In genomic region chr3:38843898-38844297, GRCh38 we compare ENCODE assay signal across 8 cellular contexts. TPM values are rescaled to one million over a fixed set of nuclear protein-coding genes. Genes with fewer than 3 reads are reported as not detected.
DNase-seq lines count a peak whose midpoint lies in the region; ATAC-seq, FAIRE-seq and TF ChIP-seq lines count a peak whose summit lies in the region.

No MANE protein-coding gene starts in this region.

- no peak overlapping the region for H3K27ac ChIP-seq in body of pancreas
- H3K27ac ChIP-seq in lower lobe of right lung, result no peak overlapping the region

- H3F3A ChIP-seq in Loucy (ENCODE audit: low read depth), result no peaks in the 10 kb centered on the region

- no peak overlapping the region for H3K27ac Mint-ChIP-seq in glutamatergic neuron (ENCODE audit: unreplicated experiment)

- no peak overlapping the region for H3K4me3 ChIP-seq in Loucy (ENCODE audit: low read length, poor library complexity, severe bottlenecking)
- no peak overlapping the region for H3K4me3 ChIP-seq in body of pancreas
- H3K4me3 ChIP-seq in lower lobe of right lung, result no peak overlapping the region

- H3K4me1 ChIP-seq in Loucy (ENCODE audit: insufficient read depth, low read length, poor library complexity, severe bottlenecking) (no peaks in the 10 kb centered on the region), body of pancreas (no peaks in the 10 kb centered on the region), lower lobe of right lung (no peaks in the 10 kb centered on the region)

- ATAC-seq in body of pancreas (no peak), lower lobe of right lung (no peak), GM18907 (IDR thresholded peaks at IDR 0.05; ENCODE audit: unreplicated experiment) (no peak), GM19035 (IDR thresholded peaks at IDR 0.05; ENCODE audit: unreplicated experiment) (no peak)

- intact Hi-C loops in body of pancreas (cut with DNase I), result no loop called here
- intact Hi-C loops in lower lobe of right lung (cut with DNase I), result no loop called here

- WGBS in body of pancreas, 2 donors, result 44 to 50% methylated on average over 2 of the region's 2 CpGs

- H3K27me3 Mint-ChIP-seq in glutamatergic neuron (ENCODE audit: unreplicated experiment), result no peaks in the 10 kb centered on the region

- H3K9me3 Mint-ChIP-seq in glutamatergic neuron (ENCODE audit: unreplicated experiment), result peaks cover 3% of the 10 kb centered on the region

- no peaks in the 10 kb centered on the region for H4K20me1 ChIP-seq in Loucy (ENCODE audit: insufficient read depth, low read length, poor library complexity, severe bottlenecking)

- DNase-seq in Daoy (ENCODE audit: low read depth) (peak; percentile 38), body of pancreas (peak in 1 of 4 donors; percentile 24), lower lobe of right lung (no peak), glutamatergic neuron (no peak), GM12891 (ENCODE audit: insufficient read length, low spot score) (no peak)

- TF ChIP-seq CTCF in Loucy (conservative IDR thresholded peaks at IDR 0.05; ENCODE audit: low read length) (peak; percentile 63), body of pancreas (IDR thresholded peaks at IDR 0.05) (peak in 6 of 7 experiments; percentile 17 to 48 (median 36)), lower lobe of right lung (IDR thresholded peaks at IDR 0.05) (peak; percentile 11), glutamatergic neuron (IDR thresholded peaks at IDR 0.05; ENCODE audit: partially characterized antibody, unreplicated experiment) (no peak)

- H2AFZ ChIP-seq in Loucy (ENCODE audit: low read length), result no peak overlapping the region

- H3K36me3 Mint-ChIP-seq in glutamatergic neuron (ENCODE audit: unreplicated experiment), result no peaks in the 10 kb centered on the region

- H3K36me3 ChIP-seq in Loucy (ENCODE audit: insufficient read depth, low read length) (no peaks in the 10 kb centered on the region), body of pancreas (replicated peaks in 1 of 2; ENCODE audit: insufficient read depth in 1 of 2, low read depth in 2 of 2) (no peaks in the 10 kb centered on the region), lower lobe of right lung (no peaks in the 10 kb centered on the region)

- TF ChIP-seq POLR2A in body of pancreas (IDR thresholded peaks at IDR 0.05) (no peak), GM12891 (IDR thresholded peaks at IDR 0.05; ENCODE audit: low read depth, low read length) (no peak)

- no peaks in the 10 kb centered on the region for H3K4me1 Mint-ChIP-seq in glutamatergic neuron (ENCODE audit: low read depth, unreplicated experiment)

- H3K9me2 ChIP-seq in Loucy (replicated peaks; ENCODE audit: low read depth, low read length), result no peaks in the 10 kb centered on the region

- no peak for FAIRE-seq in GM12891 (lab: Jason Lieb, UNC)

- H3K9me3 ChIP-seq in Loucy (ENCODE audit: insufficient read depth, low read depth, low read length) (no peaks in the 10 kb centered on the region), body of pancreas (no peaks in the 10 kb centered on the region), lower lobe of right lung (no peaks in the 10 kb centered on the region)

- no peak overlapping the region for H3K9ac ChIP-seq in Loucy (ENCODE audit: low read depth, low read length, poor library complexity, severe bottlenecking)

- H3K4me3 Mint-ChIP-seq in glutamatergic neuron (ENCODE audit: unreplicated experiment), result no peak overlapping the region

- no peaks in the 10 kb centered on the region for H3K79me2 ChIP-seq in Loucy (ENCODE audit: insufficient read depth, low read length)

- no peak overlapping the region for H3K4me2 ChIP-seq in Loucy (ENCODE audit: low read depth, low read length, poor library complexity, severe bottlenecking)

- peaks cover 8% of the 10 kb centered on the region for H3K27me3 ChIP-seq in Loucy (ENCODE audit: insufficient read depth, low read length, poor library complexity, severe bottlenecking)
- peaks cover 0 to 4% of the 10 kb centered on the region in 2 donors for H3K27me3 ChIP-seq in body of pancreas
- no peaks in the 10 kb centered on the region for H3K27me3 ChIP-seq in lower lobe of right lung (ENCODE audit: low read depth)

TF ChIP-seq in GM12891, 5 proteins besides CTCF, POLR2A, EP300 and RAD21:
- no peak for TF ChIP-seq PAX5 (IDR thresholded peaks at IDR 0.05; ENCODE audit: insufficient read depth, low read length, severe bottlenecking)
- TF ChIP-seq SPI1 (IDR thresholded peaks at IDR 0.05; ENCODE audit: low read depth, low read length), result no peak
- TF ChIP-seq TAF1 (IDR thresholded peaks at IDR 0.05; ENCODE audit: low read depth, low read length), result no peak
- TF ChIP-seq POU2F2 (IDR thresholded peaks at IDR 0.05; ENCODE audit: low read depth, low read length), result no peak
- no peak for TF ChIP-seq POLR2AphosphoS5 (IDR thresholded peaks at IDR 0.05; ENCODE audit: low read depth, low read length)

RNA-seq across cellular contexts. Expression of gene SCN10A, which starts 27.9 kb away (rescaled TPM):
- not detected in 2 replicates for total RNA-seq in Daoy (2014; rRNA removed; shearing (Covaris generic))
- not detected for total RNA-seq in body of pancreas
- not detected for total RNA-seq in lower lobe of right lung
- not detected for total RNA-seq in glutamatergic neuron (ENCODE audit: unreplicated experiment)
- not detected for polyA plus RNA-seq in GM12891 (2012; ENCODE audit: low read depth, missing spikeins)
